ENCODE assay signal across 21 cellular contexts in genomic region chr9:114851301-114851700, GRCh38. TPM values are rescaled to one million over a fixed set of nuclear protein-coding genes. Genes with fewer than 3 reads are reported as not detected.
DNase-seq lines count a peak whose midpoint lies in the region; ATAC-seq and TF ChIP-seq lines count a peak whose summit lies in the region.
"Had no signal": no experiment of that assay in that cellular context is flagged by ENCODE, and none has a peak within 500 bp of the region (broad histone marks: within the 10 kb centered on the region; RNA-seq: fewer than 3 reads in every experiment).

No MANE protein-coding gene starts in this region.

- H3K9me3 Mint-ChIP-seq in activated T-cell treated with anti-CD3 and anti-CD28 coated beads, Interleukin-2, amount 50 U/mL, for 24 hours, result no peaks in the 10 kb centered on the region
- H3K9me3 Mint-ChIP-seq in activated T-cell treated with anti-CD3 and anti-CD28 coated beads, Interleukin-2, amount 50 U/mL, for 4 hours, result no peaks in the 10 kb centered on the region
- no peaks in the 10 kb centered on the region for H3K9me3 Mint-ChIP-seq in central memory CD8-positive, alpha-beta T cell
- no peaks in the 10 kb centered on the region for H3K9me3 Mint-ChIP-seq in stimulated activated naive CD8-positive, alpha-beta T cell treated with anti-CD3 and anti-CD28 coated beads, Interleukin-15, Interleukin-2, amounts not matched to agents 100 ng/mL and 50 ng/mL, for 24 hours
- H3K9me3 Mint-ChIP-seq: nephron had no signal

- CTCF ChIA-PET in PC-3 (lab: Charles Lee), result no interaction called here

- no peak overlapping the region for H3K4me2 ChIP-seq in PC-3 (ENCODE audit: low read length)

- POLR2A ChIA-PET in PC-3 (lab: Charles Lee; ENCODE audit: unreplicated experiment), result no interaction called here

- no peak overlapping the region; the same call in 1 of the 2 replicates for H3K9ac ChIP-seq in PC-3 (ENCODE audit: low read length)

- ATAC-seq in activated T-cell treated with anti-CD3 and anti-CD28 coated beads, Interleukin-2, amount 50 U/mL, for 4 hours, result no peak
- ATAC-seq in PC-3 (no peak), GM18505 (IDR thresholded peaks at IDR 0.05; ENCODE audit: unreplicated experiment) (no peak)
- ATAC-seq in central memory CD8-positive, alpha-beta T cell (replicated peaks; ENCODE audit: extremely low read depth, poor library complexity, severe bottlenecking), result no peak

- H3K9me2 ChIP-seq in PC-3 (replicated peaks; ENCODE audit: low read length), result no peaks in the 10 kb centered on the region

- H3K27ac ChIP-seq in PC-3 (ENCODE audit: low read length), result peak overlapping the region; percentile 65
- H3K27ac ChIP-seq: heart right ventricle, SJSA1 had no signal

- peaks cover 35% of the 10 kb centered on the region for H3K4me1 ChIP-seq in PC-3 (ENCODE audit: insufficient read depth, low read length)
- H3K4me1 ChIP-seq: SJSA1 had no signal

- no peaks in the 10 kb centered on the region for H3K36me3 Mint-ChIP-seq in activated T-cell treated with anti-CD3 and anti-CD28 coated beads, Interleukin-2, amount 50 U/mL, for 24 hours (ENCODE audit: low read depth)
- no peaks in the 10 kb centered on the region for H3K36me3 Mint-ChIP-seq in activated T-cell treated with anti-CD3 and anti-CD28 coated beads, Interleukin-2, amount 50 U/mL, for 4 hours (ENCODE audit: insufficient read depth)
- no peaks in the 10 kb centered on the region for H3K36me3 Mint-ChIP-seq in central memory CD8-positive, alpha-beta T cell (ENCODE audit: insufficient read depth)
- no peaks in the 10 kb centered on the region for H3K36me3 Mint-ChIP-seq in stimulated activated naive CD8-positive, alpha-beta T cell treated with anti-CD3 and anti-CD28 coated beads, Interleukin-15, Interleukin-2, amounts not matched to agents 100 ng/mL and 50 ng/mL, for 24 hours (ENCODE audit: low read depth)

- TF ChIP-seq POLR2A in GM18505 (IDR thresholded peaks at IDR 0.05; ENCODE audit: borderline replicate concordance, extremely low read depth, insufficient read depth, insufficient read length), result no peak

- TF ChIP-seq CTCF in PC-3 (conservative IDR thresholded peaks at IDR 0.05; ENCODE audit: low read depth, low read length), result no peak

- H3F3A ChIP-seq in PC-3 (ENCODE audit: low read length, unreplicated experiment), result no peaks in the 10 kb centered on the region

- H2AFZ ChIP-seq in PC-3 (ENCODE audit: low read length), result no peak overlapping the region

- DNase-seq in activated T-cell treated with anti-CD3 and anti-CD28 coated beads, Interleukin-2, amount 50 U/mL, for 24 hours, result no peak
- DNase-seq in activated T-cell treated with anti-CD3 and anti-CD28 coated beads, Interleukin-2, amount 50 U/mL, for 4 hours, result no peak
- no peak for DNase-seq in PC-3
- DNase-seq in central memory CD8-positive, alpha-beta T cell (ENCODE audit: low spot score in 2 of 2), result no peak
- no peak for DNase-seq in putamen (ENCODE audit: low spot score)
- DNase-seq in AG20443 (ENCODE audit: low spot score), result no peak
- DNase-seq: ACHN; activated CD4-positive, alpha-beta T cell treated with anti-CD3 and anti-CD28 coated beads, Interleukin-2, amount 50 U/mL, for 4 hours; activated T-cell treated with anti-CD3 and anti-CD28 coated beads, Interleukin-2, amount 50 U/mL, for 1 hour; amniotic stem cell; heart right ventricle; mammary epithelial cell; NCI-H1694; NCI-H345; NK-92 treated with Interleukin-12 subunit alpha and Interleukin-12 subunit beta, amount 100 ng/mL, for 24 hours; stimulated activated naive CD4-positive, alpha-beta T cell treated with Interleukin-2 at 50 U/mL for 16 hours; T1000 had no signal

- no peaks in the 10 kb centered on the region for H4K20me1 ChIP-seq in PC-3 (ENCODE audit: low read length)

- H3K79me2 ChIP-seq in PC-3 (ENCODE audit: low read length), result no peaks in the 10 kb centered on the region

- H3K27ac Mint-ChIP-seq in activated T-cell treated with anti-CD3 and anti-CD28 coated beads, Interleukin-2, amount 50 U/mL, for 24 hours, result peak overlapping the region; percentile 15
- peak overlapping the region; percentile 2 for H3K27ac Mint-ChIP-seq in central memory CD8-positive, alpha-beta T cell (ENCODE audit: low read depth)
- H3K27ac Mint-ChIP-seq in stimulated activated naive CD8-positive, alpha-beta T cell treated with anti-CD3 and anti-CD28 coated beads, Interleukin-15, Interleukin-2, amounts not matched to agents 100 ng/mL and 50 ng/mL, for 24 hours, result peak overlapping the region; percentile 81
- H3K27ac Mint-ChIP-seq: nephron had no signal

- H3K9me3 ChIP-seq in PC-3 (ENCODE audit: low read length), result no peaks in the 10 kb centered on the region
- H3K9me3 ChIP-seq: heart right ventricle, SJSA1 had no signal

- BruUV-seq in PC-3 (replicated peaks; lab: Mats Ljungman, UMichigan), result no TSS peak

- H3K4me3 ChIP-seq in PC-3 (ENCODE audit: low read length), result no peak overlapping the region
- H3K4me3 ChIP-seq: heart right ventricle, SJSA1 had no signal

- no peaks in the 10 kb centered on the region for H3K27me3 ChIP-seq in PC-3 (ENCODE audit: low read length)
- H3K27me3 ChIP-seq: heart right ventricle, SJSA1 had no signal

- H3K4me1 Mint-ChIP-seq in activated T-cell treated with anti-CD3 and anti-CD28 coated beads, Interleukin-2, amount 50 U/mL, for 24 hours (ENCODE audit: low read depth), result peaks cover 39% of the 10 kb centered on the region
- peaks cover 15% of the 10 kb centered on the region for H3K4me1 Mint-ChIP-seq in activated T-cell treated with anti-CD3 and anti-CD28 coated beads, Interleukin-2, amount 50 U/mL, for 4 hours (ENCODE audit: low read depth)
- H3K4me1 Mint-ChIP-seq in central memory CD8-positive, alpha-beta T cell, result peaks cover 7% of the 10 kb centered on the region
- peaks cover 27% of the 10 kb centered on the region for H3K4me1 Mint-ChIP-seq in stimulated activated naive CD8-positive, alpha-beta T cell treated with anti-CD3 and anti-CD28 coated beads, Interleukin-15, Interleukin-2, amounts not matched to agents 100 ng/mL and 50 ng/mL, for 24 hours (ENCODE audit: low read depth)

- no peak overlapping the region for H3K4me3 Mint-ChIP-seq in activated T-cell treated with anti-CD3 and anti-CD28 coated beads, Interleukin-2, amount 50 U/mL, for 24 hours
- H3K4me3 Mint-ChIP-seq in activated T-cell treated with anti-CD3 and anti-CD28 coated beads, Interleukin-2, amount 50 U/mL, for 4 hours, result no peak overlapping the region
- no peak overlapping the region for H3K4me3 Mint-ChIP-seq in central memory CD8-positive, alpha-beta T cell
- H3K4me3 Mint-ChIP-seq in stimulated activated naive CD8-positive, alpha-beta T cell treated with anti-CD3 and anti-CD28 coated beads, Interleukin-15, Interleukin-2, amounts not matched to agents 100 ng/mL and 50 ng/mL, for 24 hours, result peak overlapping the region; percentile 10
- H3K4me3 Mint-ChIP-seq: nephron had no signal

- H3K36me3 ChIP-seq in PC-3 (ENCODE audit: low read depth, low read length), result no peaks in the 10 kb centered on the region
- H3K36me3 ChIP-seq: heart right ventricle, SJSA1 had no signal

- intact Hi-C loops in PC-3 (cut with micrococcal nuclease), result loop anchor here (5.0 to 10.0 kb wide), 2 partner anchors 46 to 109 kb away; partner anchors contain the start of gene TNFSF15

- no peaks in the 10 kb centered on the region for H3K27me3 Mint-ChIP-seq in activated T-cell treated with anti-CD3 and anti-CD28 coated beads, Interleukin-2, amount 50 U/mL, for 24 hours
- H3K27me3 Mint-ChIP-seq in activated T-cell treated with anti-CD3 and anti-CD28 coated beads, Interleukin-2, amount 50 U/mL, for 4 hours (ENCODE audit: low read depth), result no peaks in the 10 kb centered on the region
- no peaks in the 10 kb centered on the region for H3K27me3 Mint-ChIP-seq in central memory CD8-positive, alpha-beta T cell
- no peaks in the 10 kb centered on the region for H3K27me3 Mint-ChIP-seq in stimulated activated naive CD8-positive, alpha-beta T cell treated with anti-CD3 and anti-CD28 coated beads, Interleukin-15, Interleukin-2, amounts not matched to agents 100 ng/mL and 50 ng/mL, for 24 hours

RNA-seq across cellular contexts. Expression of gene TNFSF15, which starts 45.5 kb away (rescaled TPM):
- under 1 TPM; 0.32 to 0.53 (median 0.43) TPM for total RNA-seq in activated T-cell treated with anti-CD3 and anti-CD28 coated beads, Interleukin-2, amount 50 U/mL, for 4 hours
- total RNA-seq in PC-3 (2014; rRNA removed), result 1.7 and 2.2 TPM in 2 replicates
- total RNA-seq: SJSA1 had no signal

Comparison
In these comparisons a context has a peak if more than half of its experiments do, and no peak if none do; other contexts are left out.
1. H3K27ac Mint-ChIP-seq: peak in every context shown above with its lines; median percentile 81 in stimulated activated naive CD8-positive, alpha-beta T cell treated with anti-CD3 and anti-CD28 coated beads, Interleukin-15, Interleukin-2, amounts not matched to agents 100 ng/mL and 50 ng/mL, for 24 hours; 15 in activated T-cell treated with anti-CD3 and anti-CD28 coated beads, Interleukin-2, amount 50 U/mL, for 24 hours; 2 in central memory CD8-positive, alpha-beta T cell.